In the genomic region with DNA sequence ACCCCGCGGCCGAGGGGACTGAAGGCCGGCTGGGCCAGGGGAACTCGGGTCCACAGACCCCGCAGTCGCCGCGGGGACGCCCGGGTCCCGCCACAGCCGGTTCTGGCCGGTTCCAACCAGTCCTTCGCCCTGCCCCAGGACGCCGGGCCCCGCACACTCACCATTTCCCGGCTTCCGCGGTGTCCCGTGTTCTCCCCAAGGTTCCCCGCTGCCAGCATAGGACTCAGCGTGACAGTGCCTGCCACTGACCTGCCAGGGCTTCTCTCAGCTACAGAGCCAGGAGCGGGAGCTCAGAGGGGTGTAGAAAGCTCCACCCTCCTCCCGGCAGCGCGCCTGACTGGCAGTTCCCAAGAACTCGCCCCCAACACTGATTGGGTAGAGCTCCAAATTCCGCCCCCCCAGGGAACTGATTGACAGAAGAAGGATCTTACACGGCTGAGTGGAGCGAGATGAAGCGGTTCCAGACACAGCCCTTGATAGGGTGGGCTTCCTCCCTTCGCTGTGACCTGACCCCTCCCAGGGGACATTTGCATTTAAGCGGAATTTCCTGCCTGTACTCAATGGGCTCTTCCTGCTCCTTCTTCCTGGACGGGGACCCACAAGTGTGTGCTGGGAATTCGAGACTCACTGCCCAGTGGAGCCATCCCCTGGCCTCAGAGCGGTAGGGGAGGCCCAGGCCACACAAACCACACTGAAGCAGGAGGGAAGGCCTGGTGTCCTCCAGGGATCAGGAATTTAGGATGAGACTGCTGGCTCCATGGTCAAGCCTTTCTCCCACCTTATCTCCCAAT, we compare ENCODE assay signal across 8 cellular contexts. TPM values are rescaled to one million over a fixed set of nuclear protein-coding genes. Genes with fewer than 3 reads are reported as not detected.
DNase-seq lines count a peak whose midpoint lies in the region; ATAC-seq and TF ChIP-seq lines count a peak whose summit lies in the region.

ZNF442 (minus strand) TSS at position 312 of the 791 bp plus-strand sequence. CDS start 2,052 bp downstream, outside the sequence.

- H3K9ac ChIP-seq in HUES64 (ENCODE audit: low read depth, low read length) (peak within 1 kb of the TSS; percentile 88), neural progenitor cell (peak within 1 kb of the TSS; percentile 73), stomach smooth muscle (ENCODE audit: low read length in 2 of 2) (peak within 1 kb of the TSS; percentile 82 to 92)

- H2AFZ ChIP-seq in neural progenitor cell (replicated peaks), result peak within 1 kb of the TSS; percentile 93

- DNase-seq in D341Med (ENCODE audit: low spot score), result peak; percentile 94
- peak; percentile 100 for DNase-seq in SJCRH30
- DNase-seq in activated naive CD4-positive, alpha-beta T cell treated with Interleukin-2 at 50 U/mL for 16 hours, result peak; percentile 82
- peak; percentile 92 for DNase-seq in foreskin melanocyte
- DNase-seq in neural progenitor cell (ENCODE audit: low spot score), result peak; percentile 100

- peaks cover 14% of the 10 kb centered on the region for H3K4me1 Mint-ChIP-seq in neural progenitor cell

- peaks cover 50% of the 10 kb centered on the region for H3K9me3 Mint-ChIP-seq in neural progenitor cell

- H3K36me3 Mint-ChIP-seq in neural progenitor cell, result peaks cover 18% of the 10 kb centered on the region

- H3K4me1 ChIP-seq in HUES64 (ENCODE audit: insufficient read depth, low read length) (peaks cover 4% of the 10 kb centered on the region), SJCRH30 (0 out of 2 replicates have a peak, but pooled peaks cover 3% of the 10 kb centered on the region), neural progenitor cell (no peaks in the 10 kb centered on the region), stomach smooth muscle (ENCODE audit: control insufficient read depth, insufficient read depth, low read length) (peaks cover 12% of the 10 kb centered on the region)

- peaks cover 5% of the 10 kb centered on the region for H3K79me2 ChIP-seq in neural progenitor cell (ENCODE audit: low read depth)

- peak within 1 kb of the TSS; percentile 97 for H3K27ac Mint-ChIP-seq in neural progenitor cell

- peak; percentile 88 for ATAC-seq in GM21390 (IDR thresholded peaks at IDR 0.05; ENCODE audit: unreplicated experiment)

- H3K27ac ChIP-seq in HUES64 (ENCODE audit: low read depth, low read length) (peak within 1 kb of the TSS; percentile 39; the same call in 1 of the 2 replicates), SJCRH30 (peak within 1 kb of the TSS; percentile 42), neural progenitor cell (peak within 1 kb of the TSS; percentile 88), stomach smooth muscle (ENCODE audit: low read length) (peak within 1 kb of the TSS; percentile 90)

- TF ChIP-seq CTCF in neural progenitor cell (IDR thresholded peaks at IDR 0.05), result peak; percentile 60

- H3K4me3 Mint-ChIP-seq in neural progenitor cell, result peak within 1 kb of the TSS; percentile 98

- H3K27me3 Mint-ChIP-seq in neural progenitor cell (ENCODE audit: insufficient read depth, low read depth), result peaks cover 4% of the 10 kb centered on the region

- H4K20me1 ChIP-seq in neural progenitor cell (ENCODE audit: low read depth), result no peaks in the 10 kb centered on the region

- no peaks in the 10 kb centered on the region for H3K36me3 ChIP-seq in HUES64 (ENCODE audit: insufficient read depth, low read length)
- no peaks in the 10 kb centered on the region for H3K36me3 ChIP-seq in SJCRH30
- H3K36me3 ChIP-seq in neural progenitor cell, result no peaks in the 10 kb centered on the region
- H3K36me3 ChIP-seq in stomach smooth muscle (ENCODE audit: control insufficient read depth in 2 of 2, insufficient read depth in 2 of 2, low read length in 2 of 2), result no peaks in the 10 kb centered on the region

- peaks cover 15% of the 10 kb centered on the region for H3F3A ChIP-seq in neural progenitor cell (ENCODE audit: low read depth)

- peak within 1 kb of the TSS; percentile 89 for H3K4me2 ChIP-seq in neural progenitor cell

- H3K4me3 ChIP-seq in HUES64 (ENCODE audit: low read length) (peak within 1 kb of the TSS; percentile 84), SJCRH30 (peak within 1 kb of the TSS; percentile 71), neural progenitor cell (peak within 1 kb of the TSS; percentile 75), stomach smooth muscle (ENCODE audit: low read length in 2 of 2) (peak within 1 kb of the TSS; percentile 83 to 88)

- peaks cover 8% of the 10 kb centered on the region; the same call in 1 of the 2 replicates for H3K27me3 ChIP-seq in HUES64 (ENCODE audit: insufficient read depth, low read length)
- H3K27me3 ChIP-seq in SJCRH30, result no peaks in the 10 kb centered on the region
- no peaks in the 10 kb centered on the region for H3K27me3 ChIP-seq in neural progenitor cell
- H3K27me3 ChIP-seq in stomach smooth muscle (ENCODE audit: control insufficient read depth in 1 of 2, insufficient read depth in 2 of 2, low read length in 2 of 2), result no peaks in the 10 kb centered on the region

- WGBS in HUES64, result under 1% methylated on average over 38 of the region's 38 CpGs

- H3K9me3 ChIP-seq in HUES64 (ENCODE audit: insufficient read depth, low read depth, low read length) (peaks cover 13% of the 10 kb centered on the region; the same call in 1 of the 2 replicates), SJCRH30 (replicated peaks) (no peaks in the 10 kb centered on the region), neural progenitor cell (ENCODE audit: low read depth) (no peaks in the 10 kb centered on the region), stomach smooth muscle (ENCODE audit: control insufficient read depth in 2 of 2, low read length in 2 of 2) (no peaks in the 10 kb centered on the region)

RNA-seq across cellular contexts. Expression of gene ZNF442, which starts in this region (rescaled TPM):
- 1.8 TPM for polyA plus RNA-seq in HUES64 (2013, experiment 1 of 2)
- polyA plus RNA-seq in HUES64 (2013, experiment 2 of 2), result 2.2 TPM
- 4.7 and 5.4 TPM in 2 replicates for total RNA-seq in SJCRH30 (2014; rRNA removed; shearing (Covaris generic))
- total RNA-seq in neural progenitor cell (ENCODE audit: low replicate concordance), result 6.0 and 14.9 TPM in 2 replicates

Comparison
In these comparisons a context has a peak if more than half of its experiments do, and no peak if none do; other contexts are left out.
1. Peak in every context shown above with its lines: DNase-seq, ATAC-seq, H3K4me3 ChIP-seq and H3K27ac ChIP-seq.
2. H3K27ac ChIP-seq: peak in every context shown above with its lines; median percentile 90 in stomach smooth muscle; 88 in neural progenitor cell; 42 in SJCRH30; 39 in HUES64.